ENCODE assay signal across 22 cellular contexts in the genomic region with DNA sequence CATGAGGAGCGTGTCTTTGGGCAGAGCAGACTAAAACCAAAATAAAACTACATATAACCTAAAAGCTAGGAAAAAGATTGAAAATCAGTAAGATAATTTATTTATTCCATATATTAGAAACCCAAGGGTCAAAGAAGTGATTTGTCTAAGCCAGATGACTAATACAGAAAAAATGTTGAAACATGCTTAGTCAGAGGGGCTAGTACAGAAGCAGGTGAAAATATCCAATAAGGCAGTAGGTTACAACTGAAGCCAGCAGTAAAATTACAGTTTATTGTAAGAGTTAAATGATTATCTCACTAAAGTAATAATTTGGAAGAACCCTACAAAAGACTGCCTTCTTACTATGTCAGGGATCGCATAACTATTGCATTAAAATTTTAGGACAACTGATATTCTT.
A peak's percentile ranks its signal among the peaks of the same experiment; 100 is the strongest.
DNase-seq lines count a peak whose midpoint lies in the region; ATAC-seq, FAIRE-seq and TF ChIP-seq lines count a peak whose summit lies in the region.
"Had no signal": no experiment of that assay in that cellular context is flagged by ENCODE, and none has a peak within 500 bp of the region (broad histone marks: within the 10 kb centered on the region; RNA-seq: fewer than 3 reads in every experiment).

No MANE protein-coding gene starts in this region.

- DNase-seq in A172 (ENCODE audit: low spot score), result peak; percentile 7
- peak; percentile 2 for DNase-seq in H54 (ENCODE audit: insufficient read length, low spot score)
- no peak for DNase-seq in RWPE2 (ENCODE audit: low spot score)
- DNase-seq in glomerular visceral epithelial cell (ENCODE audit: extremely low spot score), result peak; percentile 26
- no peak for DNase-seq in cardiac septum (ENCODE audit: low spot score)
- no peak for DNase-seq in activated naive CD8-positive, alpha-beta T cell treated with anti-CD3 and anti-CD28 coated beads, Interleukin-2, amount 50 U/mL, for 24 hours
- DNase-seq in putamen (ENCODE audit: low spot score), result no peak
- DNase-seq: Calu3, DMS79 treated with DMSO at 0.1 percent for 48 hours, GDM1, GOT3, HFFc6, NCI-H1694, NCI-H2107, NCI-H345, NCI-H526 treated with DMSO at 0.1 percent for 48 hours, SHP77 had no signal

- no peaks in the 10 kb centered on the region for H3K36me3 Mint-ChIP-seq in activated naive CD8-positive, alpha-beta T cell treated with anti-CD3 and anti-CD28 coated beads, Interleukin-2, amount 50 U/mL, for 24 hours (ENCODE audit: low read depth)
- H3K36me3 Mint-ChIP-seq: CD14-positive monocyte had no signal

- no peak overlapping the region for H3K27ac ChIP-seq in RWPE2 (ENCODE audit: poor library complexity, severe bottlenecking)
- H3K27ac ChIP-seq: PC-9 had no signal

- no peak overlapping the region for H3K4me3 ChIP-seq in RWPE2 (ENCODE audit: severe bottlenecking)
- H3K4me3 ChIP-seq: PC-9 had no signal

- no peak overlapping the region for H3K4me3 Mint-ChIP-seq in activated naive CD8-positive, alpha-beta T cell treated with anti-CD3 and anti-CD28 coated beads, Interleukin-2, amount 50 U/mL, for 24 hours
- H3K4me3 Mint-ChIP-seq: CD14-positive monocyte, HFFc6 had no signal

- no peaks in the 10 kb centered on the region for H3K27me3 ChIP-seq in RWPE2 (ENCODE audit: insufficient read depth, poor library complexity, severe bottlenecking)

- ATAC-seq in RWPE2 (ENCODE audit: low read depth) (peak; percentile 78), GM21367 (IDR thresholded peaks at IDR 0.05; ENCODE audit: unreplicated experiment) (no peak)
- ATAC-seq in activated naive CD8-positive, alpha-beta T cell treated with anti-CD3 and anti-CD28 coated beads, Interleukin-2, amount 50 U/mL, for 24 hours, result no peak
- ATAC-seq: SK-N-SH treated with all-trans-retinoic acid at 6 μM for 48 hours had no signal

- H3K36me3 ChIP-seq in RWPE2 (ENCODE audit: low read depth), result no peaks in the 10 kb centered on the region

- no peaks in the 10 kb centered on the region for H3K4me1 Mint-ChIP-seq in activated naive CD8-positive, alpha-beta T cell treated with anti-CD3 and anti-CD28 coated beads, Interleukin-2, amount 50 U/mL, for 24 hours
- H3K4me1 Mint-ChIP-seq: CD14-positive monocyte had no signal

- peak; percentile 43 for FAIRE-seq in H54 (lab: Jason Lieb, UNC)
- FAIRE-seq: A204.1 had no signal

- no peak for TF ChIP-seq POLR2A in H54 (IDR thresholded peaks at IDR 0.05; ENCODE audit: low read depth, low read length)

- intact Hi-C loops in cardiac septum (cut with DNase I), result no loop called here

- no peak for TF ChIP-seq CTCF in RWPE2 (IDR thresholded peaks at IDR 0.05; ENCODE audit: poor library complexity, severe bottlenecking)

- peaks cover 8% of the 10 kb centered on the region for H3K4me1 ChIP-seq in RWPE2 (ENCODE audit: insufficient read depth, poor library complexity, severe bottlenecking)

- H3K9me3 ChIP-seq in RWPE2 (ENCODE audit: severe bottlenecking), result no peaks in the 10 kb centered on the region

- peaks cover 19% of the 10 kb centered on the region for H3K9me3 Mint-ChIP-seq in activated naive CD8-positive, alpha-beta T cell treated with anti-CD3 and anti-CD28 coated beads, Interleukin-2, amount 50 U/mL, for 24 hours

- no peak overlapping the region for H3K27ac Mint-ChIP-seq in activated naive CD8-positive, alpha-beta T cell treated with anti-CD3 and anti-CD28 coated beads, Interleukin-2, amount 50 U/mL, for 24 hours
- H3K27ac Mint-ChIP-seq: CD14-positive monocyte, HFFc6 had no signal

- no peaks in the 10 kb centered on the region for H3K27me3 Mint-ChIP-seq in activated naive CD8-positive, alpha-beta T cell treated with anti-CD3 and anti-CD28 coated beads, Interleukin-2, amount 50 U/mL, for 24 hours

Comparison
In these comparisons a context has a peak if more than half of its experiments do, and no peak if none do; other contexts are left out.
1. DNase-seq: peak in A172 (single experiment), H54 (single experiment) and glomerular visceral epithelial cell (single experiment); none in RWPE2 (single experiment), cardiac septum (single experiment), activated naive CD8-positive, alpha-beta T cell treated with anti-CD3 and anti-CD28 coated beads, Interleukin-2, amount 50 U/mL, for 24 hours (single experiment) and putamen (single experiment).